In genomic region chr1:164226977-164227376, GRCh38 we compare ENCODE assay signal across 1 cellular context.
TF ChIP-seq lines count a peak whose summit lies in the region.

No MANE protein-coding gene starts in this region.

TF ChIP-seq in GM23338, 12 proteins besides CTCF, POLR2A, EP300 and RAD21 (continued from another document):
- no peak for TF ChIP-seq REST (IDR thresholded peaks at IDR 0.05; ENCODE audit: unreplicated experiment)
- TF ChIP-seq ETS1 (IDR thresholded peaks at IDR 0.05), result no peak
- TF ChIP-seq EZH2phosphoT487 (IDR thresholded peaks at IDR 0.05; ENCODE audit: unreplicated experiment), result no peak
- TF ChIP-seq NANOG (IDR thresholded peaks at IDR 0.05; ENCODE audit: borderline replicate concordance), result no peak
- TF ChIP-seq ZNF462 (CRISPR knock-in tag; IDR thresholded peaks at IDR 0.05), result no peak
- TF ChIP-seq ZNF114 (CRISPR knock-in tag; IDR thresholded peaks at IDR 0.05), result no peak
